Comparison of ENCODE assay signal across 1 cellular context in the genomic region with DNA sequence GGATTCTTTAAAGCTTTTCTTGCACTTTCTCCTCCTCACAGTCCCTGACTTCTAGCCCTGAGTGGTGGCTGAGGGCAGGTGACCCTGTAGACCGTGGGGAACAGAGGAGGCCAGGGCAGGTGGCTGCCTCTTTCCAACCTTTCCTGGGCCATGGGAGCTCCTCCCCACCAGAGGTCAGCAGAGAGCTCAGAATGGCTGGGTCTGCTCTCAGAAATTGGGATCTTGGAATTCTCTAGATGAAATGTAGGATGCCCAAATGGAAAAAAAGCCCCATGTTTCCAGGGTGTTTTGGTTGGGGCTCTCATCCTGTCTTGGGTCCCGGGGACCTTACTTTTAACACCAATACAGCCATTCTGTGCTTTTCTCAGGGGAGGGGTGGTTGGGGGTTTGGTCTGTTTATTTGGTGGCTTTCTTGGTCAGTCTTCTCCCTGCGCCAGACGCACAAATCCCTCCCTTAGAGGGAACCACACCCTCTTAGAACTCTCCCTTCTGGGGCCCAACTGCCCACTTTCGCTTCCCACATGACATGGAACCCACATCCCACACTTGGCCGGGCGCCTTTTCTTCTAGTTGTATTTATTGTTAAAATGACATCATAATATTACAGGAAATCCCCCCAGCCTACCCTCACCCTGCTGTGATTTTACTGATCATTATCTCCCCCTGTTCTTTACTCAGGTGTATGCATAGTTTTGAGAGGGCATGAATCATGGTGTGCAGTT.
TF ChIP-seq lines count a peak whose summit lies in the region.

No MANE protein-coding gene starts in this region.

TF ChIP-seq in HepG2, 621 proteins besides CTCF, POLR2A, EP300 and RAD21 (continued from another document and continues in another):
- TF ChIP-seq PBX2 (CRISPR knock-in tag; IDR thresholded peaks at IDR 0.05) (no peak), AHR (CRISPR knock-in tag; IDR thresholded peaks at IDR 0.05) (no peak), ZNF350 (CRISPR knock-in tag; IDR thresholded peaks at IDR 0.05; ENCODE audit: borderline replicate concordance, low read depth) (peak; percentile 50; the same call in 1 of the 2 replicates), PAWR (CRISPR knock-in tag; IDR thresholded peaks at IDR 0.05; ENCODE audit: borderline replicate concordance) (no peak), GLI4 (CRISPR knock-in tag; IDR thresholded peaks at IDR 0.05; ENCODE audit: borderline replicate concordance) (no peak), BCL6 (CRISPR knock-in tag; IDR thresholded peaks at IDR 0.05) (0 out of 2 replicates have a peak, but pooled peaks have one; percentile 22), NFKB2 (CRISPR knock-in tag; IDR thresholded peaks at IDR 0.05; ENCODE audit: borderline replicate concordance) (no peak), ZNF335 (CRISPR knock-in tag; IDR thresholded peaks at IDR 0.05) (no peak), ATF7 (IDR thresholded peaks at IDR 0.05) (peak; percentile 86), ATF7 (CRISPR knock-in tag; IDR thresholded peaks at IDR 0.05) (no peak), PAX8 (CRISPR knock-in tag; IDR thresholded peaks at IDR 0.05; ENCODE audit: borderline replicate concordance) (no peak), WIZ (CRISPR knock-in tag; IDR thresholded peaks at IDR 0.05) (no peak), PLRG1 (conservative IDR thresholded peaks at IDR 0.05) (no peak), ZNF367 (CRISPR knock-in tag; IDR thresholded peaks at IDR 0.05; ENCODE audit: borderline replicate concordance) (no peak), HDAC2 (CRISPR knock-in tag; IDR thresholded peaks at IDR 0.05) (peak; percentile 11; the same call in 1 of the 2 replicates), ZNF562 (CRISPR knock-in tag; IDR thresholded peaks at IDR 0.05; ENCODE audit: borderline replicate concordance) (no peak), ZFP82 (CRISPR knock-in tag; IDR thresholded peaks at IDR 0.05; ENCODE audit: borderline replicate concordance) (no peak), THAP11 (CRISPR knock-in tag; IDR thresholded peaks at IDR 0.05) (peak; percentile 42), TBL1XR1 (IDR thresholded peaks at IDR 0.05; ENCODE audit: borderline replicate concordance, low read length, partially characterized antibody) (peak; percentile 40), NFE2L2 (IDR thresholded peaks at IDR 0.05; ENCODE audit: low read length) (no peak; the same call in 1 of the 2 replicates), ZNF777 (CRISPR knock-in tag; IDR thresholded peaks at IDR 0.05) (no peak), CBX2 (IDR thresholded peaks at IDR 0.05; ENCODE audit: low read depth, low read length) (no peak), CBX2 (CRISPR knock-in tag; IDR thresholded peaks at IDR 0.05; ENCODE audit: low read depth) (0 out of 2 replicates have a peak, but pooled peaks have one; percentile 46), MXI1 (IDR thresholded peaks at IDR 0.05; ENCODE audit: borderline replicate concordance, low read depth, low read length) (no peak), ZC3H4 (CRISPR knock-in tag; IDR thresholded peaks at IDR 0.05; ENCODE audit: borderline replicate concordance) (no peak), RBM22 (optimal IDR thresholded peaks at IDR 0.05; ENCODE audit: low read length) (no peak), HIVEP1 (CRISPR knock-in tag; IDR thresholded peaks at IDR 0.05) (no peak), RXRB (CRISPR knock-in tag; IDR thresholded peaks at IDR 0.05; ENCODE audit: borderline replicate concordance) (no peak), PCBP1 (IDR thresholded peaks at IDR 0.05; ENCODE audit: borderline replicate concordance, low read depth, low read length) (no peak), ZNF552 (CRISPR knock-in tag; IDR thresholded peaks at IDR 0.05; ENCODE audit: borderline replicate concordance) (no peak), MAZ (IDR thresholded peaks at IDR 0.05; ENCODE audit: borderline replicate concordance, low read depth, low read length) (no peak), MAZ (CRISPR knock-in tag; IDR thresholded peaks at IDR 0.05; ENCODE audit: low read depth) (no peak), ZFP36L1 (CRISPR knock-in tag; IDR thresholded peaks at IDR 0.05) (no peak), ZNF530 (CRISPR knock-in tag; IDR thresholded peaks at IDR 0.05; ENCODE audit: low read depth) (no peak), ZBTB42 (CRISPR knock-in tag; IDR thresholded peaks at IDR 0.05) (no peak), IKZF4 (CRISPR knock-in tag; IDR thresholded peaks at IDR 0.05; ENCODE audit: borderline replicate concordance, low read depth, not compliant biosample characterization) (no peak), NPAS2 (CRISPR knock-in tag; IDR thresholded peaks at IDR 0.05; ENCODE audit: borderline replicate concordance) (no peak), GTF3A (CRISPR knock-in tag; conservative IDR thresholded peaks at IDR 0.05) (no peak), ZNF446 (CRISPR knock-in tag; IDR thresholded peaks at IDR 0.05) (no peak), ZNF343 (CRISPR knock-in tag; IDR thresholded peaks at IDR 0.05) (no peak), GLMP (CRISPR knock-in tag; IDR thresholded peaks at IDR 0.05; ENCODE audit: borderline replicate concordance) (no peak), GMEB2 (CRISPR knock-in tag; IDR thresholded peaks at IDR 0.05; ENCODE audit: low read depth) (no peak), ZBTB25 (CRISPR knock-in tag; IDR thresholded peaks at IDR 0.05) (no peak; the same call in 1 of the 2 replicates), CEBPB (IDR thresholded peaks at IDR 0.05; ENCODE audit: borderline replicate concordance, low read depth, low read length) (no peak), ZNF180 (CRISPR knock-in tag; IDR thresholded peaks at IDR 0.05; ENCODE audit: borderline replicate concordance, low read depth) (no peak), MEF2D (CRISPR knock-in tag; IDR thresholded peaks at IDR 0.05) (no peak), ZNF841 (CRISPR knock-in tag; IDR thresholded peaks at IDR 0.05; ENCODE audit: borderline replicate concordance) (no peak), ZSCAN22 (CRISPR knock-in tag; IDR thresholded peaks at IDR 0.05) (no peak), HNF4A (CRISPR knock-in tag; IDR thresholded peaks at IDR 0.05) (no peak), DR1 (CRISPR knock-in tag; IDR thresholded peaks at IDR 0.05) (no peak), MTF1 (CRISPR knock-in tag; IDR thresholded peaks at IDR 0.05) (no peak), TEAD3 (CRISPR knock-in tag; optimal IDR thresholded peaks at IDR 0.05; ENCODE audit: borderline replicate concordance) (peak; percentile 28), MXD4 (CRISPR knock-in tag; IDR thresholded peaks at IDR 0.05) (no peak)
- TF ChIP-seq, protein P1, sequence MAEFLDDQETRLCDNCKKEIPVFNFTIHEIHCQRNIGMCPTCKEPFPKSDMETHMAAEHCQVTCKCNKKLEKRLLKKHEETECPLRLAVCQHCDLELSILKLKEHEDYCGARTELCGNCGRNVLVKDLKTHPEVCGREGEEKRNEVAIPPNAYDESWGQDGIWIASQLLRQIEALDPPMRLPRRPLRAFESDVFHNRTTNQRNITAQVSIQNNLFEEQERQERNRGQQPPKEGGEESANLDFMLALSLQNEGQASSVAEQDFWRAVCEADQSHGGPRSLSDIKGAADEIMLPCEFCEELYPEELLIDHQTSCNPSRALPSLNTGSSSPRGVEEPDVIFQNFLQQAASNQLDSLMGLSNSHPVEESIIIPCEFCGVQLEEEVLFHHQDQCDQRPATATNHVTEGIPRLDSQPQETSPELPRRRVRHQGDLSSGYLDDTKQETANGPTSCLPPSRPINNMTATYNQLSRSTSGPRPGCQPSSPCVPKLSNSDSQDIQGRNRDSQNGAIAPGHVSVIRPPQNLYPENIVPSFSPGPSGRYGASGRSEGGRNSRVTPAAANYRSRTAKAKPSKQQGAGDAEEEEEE (CRISPR knock-in tag; IDR thresholded peaks at IDR 0.05; ENCODE audit: borderline replicate concordance): no peak
- TF ChIP-seq, protein P2, sequence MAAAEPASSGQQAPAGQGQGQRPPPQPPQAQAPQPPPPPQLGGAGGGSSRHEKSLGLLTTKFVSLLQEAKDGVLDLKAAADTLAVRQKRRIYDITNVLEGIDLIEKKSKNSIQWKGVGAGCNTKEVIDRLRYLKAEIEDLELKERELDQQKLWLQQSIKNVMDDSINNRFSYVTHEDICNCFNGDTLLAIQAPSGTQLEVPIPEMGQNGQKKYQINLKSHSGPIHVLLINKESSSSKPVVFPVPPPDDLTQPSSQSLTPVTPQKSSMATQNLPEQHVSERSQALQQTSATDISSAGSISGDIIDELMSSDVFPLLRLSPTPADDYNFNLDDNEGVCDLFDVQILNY (CRISPR knock-in tag; conservative IDR thresholded peaks at IDR 0.05): no peak
- TF ChIP-seq, protein P3, sequence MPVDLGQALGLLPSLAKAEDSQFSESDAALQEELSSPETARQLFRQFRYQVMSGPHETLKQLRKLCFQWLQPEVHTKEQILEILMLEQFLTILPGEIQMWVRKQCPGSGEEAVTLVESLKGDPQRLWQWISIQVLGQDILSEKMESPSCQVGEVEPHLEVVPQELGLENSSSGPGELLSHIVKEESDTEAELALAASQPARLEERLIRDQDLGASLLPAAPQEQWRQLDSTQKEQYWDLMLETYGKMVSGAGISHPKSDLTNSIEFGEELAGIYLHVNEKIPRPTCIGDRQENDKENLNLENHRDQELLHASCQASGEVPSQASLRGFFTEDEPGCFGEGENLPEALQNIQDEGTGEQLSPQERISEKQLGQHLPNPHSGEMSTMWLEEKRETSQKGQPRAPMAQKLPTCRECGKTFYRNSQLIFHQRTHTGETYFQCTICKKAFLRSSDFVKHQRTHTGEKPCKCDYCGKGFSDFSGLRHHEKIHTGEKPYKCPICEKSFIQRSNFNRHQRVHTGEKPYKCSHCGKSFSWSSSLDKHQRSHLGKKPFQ (CRISPR knock-in tag; IDR thresholded peaks at IDR 0.05; ENCODE audit: insufficient replicate concordance): no peak
- TF ChIP-seq, protein P4, sequence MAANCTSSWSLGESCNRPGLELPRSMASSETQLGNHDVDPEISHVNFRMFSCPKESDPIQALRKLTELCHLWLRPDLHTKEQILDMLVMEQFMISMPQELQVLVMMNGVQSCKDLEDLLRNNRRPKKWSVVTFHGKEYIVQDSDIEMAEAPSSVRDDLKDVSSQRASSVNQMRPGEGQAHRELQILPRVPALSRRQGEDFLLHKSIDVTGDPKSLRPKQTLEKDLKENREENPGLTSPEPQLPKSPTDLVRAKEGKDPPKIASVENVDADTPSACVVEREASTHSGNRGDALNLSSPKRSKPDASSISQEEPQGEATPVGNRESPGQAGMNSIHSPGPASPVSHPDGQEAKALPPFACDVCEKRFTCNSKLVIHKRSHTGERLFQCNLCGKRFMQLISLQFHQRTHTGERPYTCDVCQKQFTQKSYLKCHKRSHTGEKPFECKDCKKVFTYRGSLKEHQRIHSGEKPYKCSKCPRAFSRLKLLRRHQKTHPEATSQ (CRISPR knock-in tag; IDR thresholded peaks at IDR 0.05; ENCODE audit: borderline replicate concordance): no peak
- TF ChIP-seq, protein P5, sequence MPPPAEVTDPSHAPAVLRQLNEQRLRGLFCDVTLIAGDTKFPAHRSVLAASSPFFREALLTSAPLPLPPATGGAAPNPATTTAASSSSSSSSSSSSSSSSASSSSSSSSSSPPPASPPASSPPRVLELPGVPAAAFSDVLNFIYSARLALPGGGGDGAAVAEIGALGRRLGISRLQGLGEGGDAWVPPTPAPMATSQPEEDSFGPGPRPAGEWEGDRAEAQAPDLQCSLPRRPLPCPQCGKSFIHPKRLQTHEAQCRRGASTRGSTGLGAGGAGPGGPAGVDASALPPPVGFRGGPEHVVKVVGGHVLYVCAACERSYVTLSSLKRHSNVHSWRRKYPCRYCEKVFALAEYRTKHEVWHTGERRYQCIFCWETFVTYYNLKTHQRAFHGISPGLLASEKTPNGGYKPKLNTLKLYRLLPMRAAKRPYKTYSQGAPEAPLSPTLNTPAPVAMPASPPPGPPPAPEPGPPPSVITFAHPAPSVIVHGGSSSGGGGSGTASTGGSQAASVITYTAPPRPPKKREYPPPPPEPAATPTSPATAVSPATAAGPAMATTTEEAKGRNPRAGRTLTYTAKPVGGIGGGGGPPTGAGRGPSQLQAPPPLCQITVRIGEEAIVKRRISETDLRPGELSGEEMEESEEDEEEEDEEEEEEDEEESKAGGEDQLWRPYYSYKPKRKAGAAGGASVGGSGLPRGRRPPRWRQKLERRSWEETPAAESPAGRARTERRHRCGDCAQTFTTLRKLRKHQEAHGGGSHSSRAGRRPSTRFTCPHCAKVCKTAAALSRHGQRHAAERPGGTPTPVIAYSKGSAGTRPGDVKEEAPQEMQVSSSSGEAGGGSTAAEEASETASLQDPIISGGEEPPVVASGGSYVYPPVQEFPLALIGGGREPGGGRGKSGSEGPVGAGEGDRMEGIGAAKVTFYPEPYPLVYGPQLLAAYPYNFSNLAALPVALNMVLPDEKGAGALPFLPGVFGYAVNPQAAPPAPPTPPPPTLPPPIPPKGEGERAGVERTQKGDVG (CRISPR knock-in tag; IDR thresholded peaks at IDR 0.05; ENCODE audit: borderline replicate concordance): no peak
